In the genomic region with DNA sequence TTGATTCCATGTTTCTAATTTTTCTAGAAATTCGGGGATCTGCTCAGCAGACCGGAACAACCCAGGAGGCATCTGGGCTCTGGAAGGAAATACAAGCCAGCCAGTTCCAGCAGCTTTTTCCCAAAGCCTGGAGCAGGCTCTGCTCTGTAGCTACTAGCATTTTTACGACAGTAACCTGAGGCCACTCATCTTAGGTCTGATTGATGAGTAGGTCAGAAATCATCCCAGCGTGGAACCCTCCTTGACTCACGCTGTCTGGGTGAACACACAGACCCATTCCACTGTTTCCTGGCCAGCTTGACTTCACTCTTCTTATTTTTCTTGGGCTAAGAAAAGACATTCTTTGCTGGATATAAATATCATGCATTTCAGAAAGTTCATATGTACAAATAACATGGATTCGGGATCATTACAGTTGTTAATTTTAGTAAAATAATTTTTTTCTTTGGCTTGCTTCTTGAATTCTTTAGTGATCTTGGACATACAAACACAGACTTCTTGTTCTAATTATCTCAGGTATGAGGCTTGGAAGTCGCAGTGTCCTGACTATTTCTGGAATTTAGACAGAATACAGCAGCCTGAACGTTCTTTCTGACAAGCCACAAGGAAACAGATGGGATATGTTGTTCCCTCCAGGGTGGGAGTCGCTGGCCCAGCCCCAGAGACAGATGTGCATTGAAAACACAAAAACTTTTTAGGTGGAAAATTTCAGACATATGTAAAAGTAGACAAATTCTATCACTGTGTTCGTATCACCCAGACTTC, we compare ENCODE assay signal across 10 cellular contexts. TPM values are rescaled to one million over a fixed set of nuclear protein-coding genes. Genes with fewer than 3 reads are reported as not detected.
DNase-seq lines count a peak whose midpoint lies in the region; ATAC-seq and TF ChIP-seq lines count a peak whose summit lies in the region.
"Had no signal": no experiment of that assay in that cellular context is flagged by ENCODE, and none has a peak within 500 bp of the region (broad histone marks: within the 10 kb centered on the region; RNA-seq: fewer than 3 reads in every experiment).

No MANE protein-coding gene starts in this region.

- DNase-seq in GM04503 (ENCODE audit: low read depth) (peak; percentile 67), MG63 (peak; percentile 84), dedifferentiated amniotic fluid mesenchymal stem cell (ENCODE audit: extremely low spot score) (peak; percentile 38), osteoblast (ENCODE audit: insufficient read length, low spot score, missing footprints) (no peak), NCI-H2107 treated with DMSO at 0.1 percent for 48 hours (lab: John Stamatoyannopoulos, UW; ENCODE audit: unreplicated experiment) (no peak)
- DNase-seq: colonic mucosa had no signal

- H3K4me2 ChIP-seq in osteoblast (ENCODE audit: insufficient read depth, low read length), result peak overlapping the region; percentile 63

- no peak overlapping the region for H3K4me3 ChIP-seq in MG63
- peak overlapping the region; percentile 27 for H3K4me3 ChIP-seq in osteoblast (ENCODE audit: insufficient read depth, low read length)
- H3K4me3 ChIP-seq: colonic mucosa, lung had no signal

- H4K20me1 ChIP-seq in osteoblast (ENCODE audit: insufficient read depth, low read length), result no peaks in the 10 kb centered on the region

- H3K36me3 ChIP-seq in MG63, result no peaks in the 10 kb centered on the region
- H3K36me3 ChIP-seq in osteoblast (ENCODE audit: insufficient read depth, low read length), result no peaks in the 10 kb centered on the region
- H3K36me3 ChIP-seq: colonic mucosa had no signal

- peaks cover 52% of the 10 kb centered on the region for H3K4me1 ChIP-seq in osteoblast (ENCODE audit: insufficient read depth, low read length)
- H3K4me1 ChIP-seq: colonic mucosa had no signal

- peak overlapping the region; percentile 86 for H3K27ac ChIP-seq in osteoblast (ENCODE audit: low read depth, low read length)
- H3K27ac ChIP-seq: colonic mucosa had no signal

- H3K79me2 ChIP-seq in osteoblast (ENCODE audit: insufficient read depth, low read length), result no peaks in the 10 kb centered on the region

- TF ChIP-seq CTCF in osteoblast (IDR thresholded peaks at IDR 0.05; ENCODE audit: extremely low read depth, low read depth, low read length), result no peak

- no peaks in the 10 kb centered on the region for H3K27me3 ChIP-seq in MG63
- H3K27me3 ChIP-seq in osteoblast (ENCODE audit: insufficient read depth, low read length), result peaks cover 2% of the 10 kb centered on the region
- H3K27me3 ChIP-seq: colonic mucosa had no signal

- no peaks in the 10 kb centered on the region for H3K9me3 ChIP-seq in MG63
- H3K9me3 ChIP-seq in osteoblast (ENCODE audit: low read depth, low read length), result no peaks in the 10 kb centered on the region
- H3K9me3 ChIP-seq: colonic mucosa had no signal

- ATAC-seq in HG03280 (IDR thresholded peaks at IDR 0.05; ENCODE audit: unreplicated experiment) (no peak), GM18909 (IDR thresholded peaks at IDR 0.05; ENCODE audit: poor library complexity, unreplicated experiment) (no peak), GM18517 (IDR thresholded peaks at IDR 0.05; ENCODE audit: unreplicated experiment) (no peak)

- H2AFZ ChIP-seq in osteoblast (ENCODE audit: low read length), result no peak overlapping the region

RNA-seq across cellular contexts. Expression of gene PITRM1, which starts 54.6 kb away (rescaled TPM):
- 61.2 and 85.3 TPM in 2 replicates for total RNA-seq in MG63 (2014; rRNA removed; shearing (Covaris generic); ENCODE audit: low replicate concordance)
- 89.8 and 92.8 TPM in 2 replicates for total RNA-seq in osteoblast

Comparison
In these comparisons a context has a peak if more than half of its experiments do, and no peak if none do; other contexts are left out.
1. DNase-seq: peak in GM04503 (single experiment), MG63 (single experiment) and dedifferentiated amniotic fluid mesenchymal stem cell (single experiment); none in osteoblast (single experiment) and NCI-H2107 treated with DMSO at 0.1 percent for 48 hours (single experiment).